Comparison of ENCODE assay signal across 2 cellular contexts in the genomic region with DNA sequence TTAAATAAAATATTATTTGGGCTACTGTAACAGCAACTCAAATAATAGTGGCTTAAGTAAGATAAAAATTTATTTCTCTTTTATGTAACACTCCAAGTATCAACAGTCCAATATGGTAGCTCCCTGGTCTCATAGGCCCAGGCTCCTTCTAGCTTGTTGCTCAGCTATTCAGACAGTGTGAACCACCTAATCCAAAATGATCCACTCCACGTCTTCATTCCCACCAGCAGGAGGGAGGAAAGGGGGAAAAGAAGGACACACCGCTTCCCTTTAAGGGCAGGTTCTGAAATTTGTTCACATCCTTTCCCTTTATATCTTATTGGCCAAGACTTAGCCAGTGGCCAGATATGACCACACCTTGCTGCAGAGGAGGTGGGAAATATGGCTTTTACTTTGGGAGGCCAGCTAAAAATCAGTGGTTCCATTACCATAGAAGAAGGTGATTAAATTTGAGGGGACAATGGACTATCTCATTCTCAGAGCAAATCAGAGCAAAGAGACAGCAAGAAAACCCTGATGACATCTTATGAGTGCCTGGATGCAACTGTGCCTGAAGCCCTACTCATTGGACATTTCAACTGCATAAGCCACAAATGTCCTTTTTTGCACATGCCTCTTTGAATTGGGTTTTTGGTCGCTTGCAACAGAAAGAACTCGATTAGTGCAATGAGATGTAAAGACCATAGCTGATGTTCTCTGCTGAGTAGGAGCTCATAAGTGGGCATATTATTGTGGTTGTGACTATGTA.
TF ChIP-seq lines count a peak whose summit lies in the region.

No MANE protein-coding gene starts in this region.

TF ChIP-seq in HepG2, 621 proteins besides CTCF, POLR2A, EP300 and RAD21 (continues in another document):
- TF ChIP-seq, protein P1, sequence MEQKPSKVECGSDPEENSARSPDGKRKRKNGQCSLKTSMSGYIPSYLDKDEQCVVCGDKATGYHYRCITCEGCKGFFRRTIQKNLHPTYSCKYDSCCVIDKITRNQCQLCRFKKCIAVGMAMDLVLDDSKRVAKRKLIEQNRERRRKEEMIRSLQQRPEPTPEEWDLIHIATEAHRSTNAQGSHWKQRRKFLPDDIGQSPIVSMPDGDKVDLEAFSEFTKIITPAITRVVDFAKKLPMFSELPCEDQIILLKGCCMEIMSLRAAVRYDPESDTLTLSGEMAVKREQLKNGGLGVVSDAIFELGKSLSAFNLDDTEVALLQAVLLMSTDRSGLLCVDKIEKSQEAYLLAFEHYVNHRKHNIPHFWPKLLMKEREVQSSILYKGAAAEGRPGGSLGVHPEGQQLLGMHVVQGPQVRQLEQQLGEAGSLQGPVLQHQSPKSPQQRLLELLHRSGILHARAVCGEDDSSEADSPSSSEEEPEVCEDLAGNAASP (CRISPR knock-in tag; IDR thresholded peaks at IDR 0.05; ENCODE audit: borderline replicate concordance): no peak
- TF ChIP-seq CCAR2 (optimal IDR thresholded peaks at IDR 0.05; ENCODE audit: low read depth, low read length) (no peak), RAD51 (IDR thresholded peaks at IDR 0.05; ENCODE audit: borderline replicate concordance) (no peak), ZNF335 (CRISPR knock-in tag; IDR thresholded peaks at IDR 0.05) (no peak), CBX1 (IDR thresholded peaks at IDR 0.05; ENCODE audit: low read depth) (no peak), ZNF329 (CRISPR knock-in tag; IDR thresholded peaks at IDR 0.05; ENCODE audit: low read depth) (peak; percentile 98), PHF21A (CRISPR knock-in tag; IDR thresholded peaks at IDR 0.05) (no peak), HDAC1 (CRISPR knock-in tag; IDR thresholded peaks at IDR 0.05) (no peak), MAFK (conservative IDR thresholded peaks at IDR 0.05 in 1 of 2, IDR thresholded peaks at IDR 0.05 in 1 of 2; ENCODE audit: low read length in 2 of 2) (no peak), HCFC1 (IDR thresholded peaks at IDR 0.05; ENCODE audit: low read depth, low read length) (no peak), ZNF383 (CRISPR knock-in tag; IDR thresholded peaks at IDR 0.05; ENCODE audit: borderline replicate concordance) (peak; percentile 95; the same call in 1 of the 2 replicates), RBFOX2 (IDR thresholded peaks at IDR 0.05; ENCODE audit: low read depth, low read length) (no peak), CEBPG (CRISPR knock-in tag; IDR thresholded peaks at IDR 0.05) (no peak), TOE1 (CRISPR knock-in tag; IDR thresholded peaks at IDR 0.05) (no peak), HOXA9 (CRISPR knock-in tag; IDR thresholded peaks at IDR 0.05; ENCODE audit: borderline replicate concordance) (no peak), ZNF766 (CRISPR knock-in tag; IDR thresholded peaks at IDR 0.05; ENCODE audit: borderline replicate concordance) (no peak)
- TF ChIP-seq, protein P2, sequence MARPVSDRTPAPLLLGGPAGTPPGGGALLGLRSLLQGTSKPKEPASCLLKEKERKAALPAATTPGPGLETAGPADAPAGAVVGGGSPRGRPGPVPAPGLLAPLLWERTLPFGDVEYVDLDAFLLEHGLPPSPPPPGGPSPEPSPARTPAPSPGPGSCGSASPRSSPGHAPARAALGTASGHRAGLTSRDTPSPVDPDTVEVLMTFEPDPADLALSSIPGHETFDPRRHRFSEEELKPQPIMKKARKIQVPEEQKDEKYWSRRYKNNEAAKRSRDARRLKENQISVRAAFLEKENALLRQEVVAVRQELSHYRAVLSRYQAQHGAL (CRISPR knock-in tag; IDR thresholded peaks at IDR 0.05; ENCODE audit: not compliant biosample characterization): no peak
- TF ChIP-seq, protein P3, sequence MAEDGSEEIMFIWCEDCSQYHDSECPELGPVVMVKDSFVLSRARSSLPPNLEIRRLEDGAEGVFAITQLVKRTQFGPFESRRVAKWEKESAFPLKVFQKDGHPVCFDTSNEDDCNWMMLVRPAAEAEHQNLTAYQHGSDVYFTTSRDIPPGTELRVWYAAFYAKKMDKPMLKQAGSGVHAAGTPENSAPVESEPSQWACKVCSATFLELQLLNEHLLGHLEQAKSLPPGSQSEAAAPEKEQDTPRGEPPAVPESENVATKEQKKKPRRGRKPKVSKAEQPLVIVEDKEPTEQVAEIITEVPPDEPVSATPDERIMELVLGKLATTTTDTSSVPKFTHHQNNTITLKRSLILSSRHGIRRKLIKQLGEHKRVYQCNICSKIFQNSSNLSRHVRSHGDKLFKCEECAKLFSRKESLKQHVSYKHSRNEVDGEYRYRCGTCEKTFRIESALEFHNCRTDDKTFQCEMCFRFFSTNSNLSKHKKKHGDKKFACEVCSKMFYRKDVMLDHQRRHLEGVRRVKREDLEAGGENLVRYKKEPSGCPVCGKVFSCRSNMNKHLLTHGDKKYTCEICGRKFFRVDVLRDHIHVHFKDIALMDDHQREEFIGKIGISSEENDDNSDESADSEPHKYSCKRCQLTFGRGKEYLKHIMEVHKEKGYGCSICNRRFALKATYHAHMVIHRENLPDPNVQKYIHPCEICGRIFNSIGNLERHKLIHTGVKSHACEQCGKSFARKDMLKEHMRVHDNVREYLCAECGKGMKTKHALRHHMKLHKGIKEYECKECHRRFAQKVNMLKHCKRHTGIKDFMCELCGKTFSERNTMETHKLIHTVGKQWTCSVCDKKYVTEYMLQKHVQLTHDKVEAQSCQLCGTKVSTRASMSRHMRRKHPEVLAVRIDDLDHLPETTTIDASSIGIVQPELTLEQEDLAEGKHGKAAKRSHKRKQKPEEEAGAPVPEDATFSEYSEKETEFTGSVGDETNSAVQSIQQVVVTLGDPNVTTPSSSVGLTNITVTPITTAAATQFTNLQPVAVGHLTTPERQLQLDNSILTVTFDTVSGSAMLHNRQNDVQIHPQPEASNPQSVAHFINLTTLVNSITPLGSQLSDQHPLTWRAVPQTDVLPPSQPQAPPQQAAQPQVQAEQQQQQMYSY (CRISPR knock-in tag; IDR thresholded peaks at IDR 0.05): peak; percentile 96

TF ChIP-seq in WTC11, 78 proteins besides CTCF, POLR2A, EP300 and RAD21:
- TF ChIP-seq, protein P4, sequence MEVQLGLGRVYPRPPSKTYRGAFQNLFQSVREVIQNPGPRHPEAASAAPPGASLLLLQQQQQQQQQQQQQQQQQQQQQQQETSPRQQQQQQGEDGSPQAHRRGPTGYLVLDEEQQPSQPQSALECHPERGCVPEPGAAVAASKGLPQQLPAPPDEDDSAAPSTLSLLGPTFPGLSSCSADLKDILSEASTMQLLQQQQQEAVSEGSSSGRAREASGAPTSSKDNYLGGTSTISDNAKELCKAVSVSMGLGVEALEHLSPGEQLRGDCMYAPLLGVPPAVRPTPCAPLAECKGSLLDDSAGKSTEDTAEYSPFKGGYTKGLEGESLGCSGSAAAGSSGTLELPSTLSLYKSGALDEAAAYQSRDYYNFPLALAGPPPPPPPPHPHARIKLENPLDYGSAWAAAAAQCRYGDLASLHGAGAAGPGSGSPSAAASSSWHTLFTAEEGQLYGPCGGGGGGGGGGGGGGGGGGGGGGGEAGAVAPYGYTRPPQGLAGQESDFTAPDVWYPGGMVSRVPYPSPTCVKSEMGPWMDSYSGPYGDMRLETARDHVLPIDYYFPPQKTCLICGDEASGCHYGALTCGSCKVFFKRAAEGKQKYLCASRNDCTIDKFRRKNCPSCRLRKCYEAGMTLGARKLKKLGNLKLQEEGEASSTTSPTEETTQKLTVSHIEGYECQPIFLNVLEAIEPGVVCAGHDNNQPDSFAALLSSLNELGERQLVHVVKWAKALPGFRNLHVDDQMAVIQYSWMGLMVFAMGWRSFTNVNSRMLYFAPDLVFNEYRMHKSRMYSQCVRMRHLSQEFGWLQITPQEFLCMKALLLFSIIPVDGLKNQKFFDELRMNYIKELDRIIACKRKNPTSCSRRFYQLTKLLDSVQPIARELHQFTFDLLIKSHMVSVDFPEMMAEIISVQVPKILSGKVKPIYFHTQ (CRISPR knock-in tag; IDR thresholded peaks at IDR 0.05): no peak
- TF ChIP-seq, protein P3 (CRISPR knock-in tag; IDR thresholded peaks at IDR 0.05): peak; percentile 92
